Comparison of ENCODE assay signal across 21 cellular contexts in genomic region chr12:53461059-53461458, GRCh38. TPM values are rescaled to one million over a fixed set of nuclear protein-coding genes. Genes with fewer than 3 reads are reported as not detected.
A peak's percentile ranks its signal among the peaks of the same experiment; 100 is the strongest.
DNase-seq lines count a peak whose midpoint lies in the region; ATAC-seq, FAIRE-seq and TF ChIP-seq lines count a peak whose summit lies in the region.
"Had no signal": no experiment of that assay in that cellular context is flagged by ENCODE, and none has a peak within 500 bp of the region (broad histone marks: within the 10 kb centered on the region; RNA-seq: fewer than 3 reads in every experiment).

No MANE protein-coding gene starts in this region.

- POLR2A ChIA-PET in A549 (lab: Yijun Ruan, JAX): no interaction called here

- H3K4me3 ChIP-seq in A549 (no peak overlapping the region), HAP-1 (no peak overlapping the region)

- H3K9me3 Mint-ChIP-seq in HFFc6: no peaks in the 10 kb centered on the region
- no peaks in the 10 kb centered on the region for H3K9me3 Mint-ChIP-seq in activated naive CD8-positive, alpha-beta T cell treated with anti-CD3 and anti-CD28 coated beads, Interleukin-2, amount 50 U/mL, for 24 hours
- no peaks in the 10 kb centered on the region for H3K9me3 Mint-ChIP-seq in memory B cell
- H3K9me3 Mint-ChIP-seq: activated T-helper 2 cell treated with anti-CD3 and anti-CD28 coated beads, Interferon-gamma antibody, Interleukin-2, Interleukin-4, amounts not matched to agents 10 μg/mL and 5 μg/mL and 100 μg/mL, durations not matched to agents 14 hours and 24 hours and 36 hours; type B pancreatic cell had no signal

- H3K4me1 ChIP-seq in A549 (peaks cover 54% of the 10 kb centered on the region; the same call in 2 of the 3 replicates), HAP-1 (no peaks in the 10 kb centered on the region)

- H3K27me3 Mint-ChIP-seq in HFFc6 (ENCODE audit: insufficient read depth): peaks cover 7% of the 10 kb centered on the region; the same call in 1 of the 2 replicates
- H3K27me3 Mint-ChIP-seq in activated naive CD8-positive, alpha-beta T cell treated with anti-CD3 and anti-CD28 coated beads, Interleukin-2, amount 50 U/mL, for 24 hours: no peaks in the 10 kb centered on the region
- H3K27me3 Mint-ChIP-seq in memory B cell: no peaks in the 10 kb centered on the region
- H3K27me3 Mint-ChIP-seq: type B pancreatic cell had no signal

- in situ Hi-C loops in HAP-1 (cut with MboI; ENCODE audit: low sequenced_read_pairs): loop anchor here (5.0 kb wide), 1 partner anchor 429 kb away; no protein-coding TSS in a partner anchor

- peaks cover 100% of the 10 kb centered on the region for H3K36me3 ChIP-seq in HAP-1 (replicated peaks)

- WGBS in A549 (ENCODE audit: missing lambda C conversion rate): 74% methylated on average over 3 of the region's 3 CpGs

- peaks cover 56% of the 10 kb centered on the region for H3K4me1 Mint-ChIP-seq in HFFc6 (ENCODE audit: low read depth)
- H3K4me1 Mint-ChIP-seq in activated naive CD8-positive, alpha-beta T cell treated with anti-CD3 and anti-CD28 coated beads, Interleukin-2, amount 50 U/mL, for 24 hours: peaks cover 53% of the 10 kb centered on the region
- H3K4me1 Mint-ChIP-seq in memory B cell: peaks cover 12% of the 10 kb centered on the region

- FAIRE-seq in A549 (lab: Jason Lieb, UNC): no peak
- FAIRE-seq: bronchial epithelial cell, endometrium had no signal

- no peaks in the 10 kb centered on the region for H3K9me3 ChIP-seq in A549
- H3K9me3 ChIP-seq in HAP-1: no peaks in the 10 kb centered on the region

- no peak overlapping the region for H3K4me2 ChIP-seq in A549

- TF ChIP-seq EP300 in A549 (IDR thresholded peaks at IDR 0.05): no peak

- H3K27me3 ChIP-seq in HAP-1 (ENCODE audit: low read depth): no peaks in the 10 kb centered on the region

- ATAC-seq in A549 (no peak), memory B cell (ENCODE audit: low read depth) (no peak), HG03342 (IDR thresholded peaks at IDR 0.05; ENCODE audit: unreplicated experiment) (no peak), GM18907 (IDR thresholded peaks at IDR 0.05; ENCODE audit: unreplicated experiment) (no peak)
- ATAC-seq in activated naive CD8-positive, alpha-beta T cell treated with anti-CD3 and anti-CD28 coated beads, Interleukin-2, amount 50 U/mL, for 24 hours: no peak
- ATAC-seq: activated CD4-positive, CD25-positive, alpha-beta regulatory T cell treated with anti-CD3 and anti-CD28 coated beads, Interleukin-2, amount 50 U/mL, for 24 hours had no signal

- TF ChIP-seq RAD21 in A549 (conservative IDR thresholded peaks at IDR 0.05 in 1 of 2, IDR thresholded peaks at IDR 0.05 in 1 of 2): no peak

- DNase-seq in A549 (ENCODE audit: low read depth in 1 of 2, low spot score in 1 of 2): no peak
- DNase-seq in HFFc6: no peak
- no peak for DNase-seq in activated naive CD8-positive, alpha-beta T cell treated with anti-CD3 and anti-CD28 coated beads, Interleukin-2, amount 50 U/mL, for 24 hours
- DNase-seq in memory B cell (ENCODE audit: low spot score in 2 of 2): no peak
- DNase-seq in NAMALWA (ENCODE audit: low spot score): no peak
- no peak for DNase-seq in HAP-1 (ENCODE audit: low spot score in 2 of 2)
- DNase-seq: DMS153; midbrain; NCI-H1105 treated with DMSO at 0.1 percent for 48 hours; NCI-H345; stimulated activated CD4-positive, alpha-beta T cell treated with anti-CD3 and anti-CD28 coated beads, Interleukin-1b, Interleukin-23, amount 100 ng/mL, for 48 hours; stimulated activated CD8-positive, alpha-beta memory T cell treated with anti-CD3 and anti-CD28 coated beads, Interleukin-4, amount 100 ng/mL, for 48 hours had no signal

- no peak for TF ChIP-seq CTCF in A549 (IDR thresholded peaks at IDR 0.05)
- TF ChIP-seq CTCF in HFFc6 (IDR thresholded peaks at IDR 0.05): no peak

- H3K27ac Mint-ChIP-seq in HFFc6 (peak overlapping the region; percentile 54), memory B cell (peak overlapping the region; percentile 35)
- peak overlapping the region; percentile 75 for H3K27ac Mint-ChIP-seq in activated naive CD8-positive, alpha-beta T cell treated with anti-CD3 and anti-CD28 coated beads, Interleukin-2, amount 50 U/mL, for 24 hours
- H3K27ac Mint-ChIP-seq: activated T-helper 2 cell treated with anti-CD3 and anti-CD28 coated beads, Interferon-gamma antibody, Interleukin-2, Interleukin-4, amounts not matched to agents 10 μg/mL and 5 μg/mL and 100 μg/mL, durations not matched to agents 14 hours and 24 hours and 36 hours had no signal

- no peak overlapping the region for H3K27ac ChIP-seq in A549

- H3K36me3 Mint-ChIP-seq in HFFc6 (ENCODE audit: low read depth) (peaks cover 57% of the 10 kb centered on the region), memory B cell (peaks cover 38% of the 10 kb centered on the region)
- peaks cover 90% of the 10 kb centered on the region for H3K36me3 Mint-ChIP-seq in activated naive CD8-positive, alpha-beta T cell treated with anti-CD3 and anti-CD28 coated beads, Interleukin-2, amount 50 U/mL, for 24 hours (ENCODE audit: low read depth)

- CTCF ChIA-PET in A549 (lab: Yijun Ruan, JAX): interaction anchor here (1.0 to 2.1 kb wide), 3 partner anchors 15 to 116 kb away, joined by 3 to 7 read pairs (median 4); no protein-coding TSS in a partner anchor

- TF ChIP-seq POLR2A in A549 (IDR thresholded peaks at IDR 0.05; ENCODE audit: low read length): no peak

- peak overlapping the region; percentile 41; the same call in 1 of the 2 replicates for H3K4me3 Mint-ChIP-seq in HFFc6
- H3K4me3 Mint-ChIP-seq in activated naive CD8-positive, alpha-beta T cell treated with anti-CD3 and anti-CD28 coated beads, Interleukin-2, amount 50 U/mL, for 24 hours: no peak overlapping the region
- H3K4me3 Mint-ChIP-seq in memory B cell: no peak overlapping the region
- H3K4me3 Mint-ChIP-seq: type B pancreatic cell had no signal

TF ChIP-seq in A549, 52 proteins besides CTCF, POLR2A, EP300 and RAD21 (continues in another document):
- TF ChIP-seq BHLHE40 (IDR thresholded peaks at IDR 0.05; ENCODE audit: low read depth, low read length): no peak

RNA-seq across cellular contexts. Expression of gene PCBP2, which starts 9.2 kb away (rescaled TPM):
- polyA plus RNA-seq in A549 (2011; rRNA removed) (367 and 604 TPM in 2 replicates), A549 (2017; fragmentation: RNase III; extraction: RNeasy Plus Mini Kit Qiagen cat#74134 plus additional on column Dnase treatment) (546 to 553 TPM (median 551 TPM) in 3 replicates)
- 705 and 750 TPM in 2 replicates for polyA plus RNA-seq in A549 (2012; cell fraction: cytosol; rRNA removed)
- 500 and 631 TPM in 2 replicates for polyA plus RNA-seq in A549 (2012; cell fraction: nucleus; rRNA removed)
- 1,540 and 1,566 TPM in 2 replicates for polyA minus RNA-seq in A549 (2011; rRNA and poly(A)+ RNA removed)
- total RNA-seq in HFFc6 (2021; fragmentation: NEBNext Ultra II Directional; extraction: Animal tissue kit (Norgen Biotek cat#: 25700)): 100 to 1,000 TPM; 763 to 969 (median 874) TPM

RNA-seq across cellular contexts. Expression of gene PRR13, which starts 19.5 kb away (rescaled TPM):
- polyA plus RNA-seq in A549 (2011; rRNA removed): 203 and 257 TPM in 2 replicates
- polyA plus RNA-seq in A549 (2012; cell fraction: cytosol; rRNA removed): 214 and 245 TPM in 2 replicates
- polyA plus RNA-seq in A549 (2012; cell fraction: nucleus; rRNA removed): 99.6 and 118 TPM in 2 replicates
- 210 to 248 TPM (median 221 TPM) in 3 replicates for polyA plus RNA-seq in A549 (2017; fragmentation: RNase III; extraction: RNeasy Plus Mini Kit Qiagen cat#74134 plus additional on column Dnase treatment)
- 200 and 213 TPM in 2 replicates for polyA minus RNA-seq in A549 (2011; rRNA and poly(A)+ RNA removed)
- 100 to 1,000 TPM; 122 to 188 (median 165) TPM for total RNA-seq in HFFc6 (2021; fragmentation: NEBNext Ultra II Directional; extraction: Animal tissue kit (Norgen Biotek cat#: 25700))

RNA-seq across cellular contexts. Expression of gene AMHR2, which starts 37.4 kb away (rescaled TPM):
- polyA plus RNA-seq in A549 (2011; rRNA removed) (0.12 and 0.16 TPM in 2 replicates), A549 (2017; fragmentation: RNase III; extraction: RNeasy Plus Mini Kit Qiagen cat#74134 plus additional on column Dnase treatment) (0.13 to 0.22 TPM (median 0.18 TPM) in 3 replicates)
- 0.67 and 0.80 TPM in 2 replicates for polyA plus RNA-seq in A549 (2012; cell fraction: cytosol; rRNA removed)
- polyA plus RNA-seq in A549 (2012; cell fraction: nucleus; rRNA removed): 0.84 and 1.1 TPM in 2 replicates
- 0.49 and 0.62 TPM in 2 replicates for polyA minus RNA-seq in A549 (2011; rRNA and poly(A)+ RNA removed)
- total RNA-seq in HFFc6 (2021; fragmentation: NEBNext Ultra II Directional; extraction: Animal tissue kit (Norgen Biotek cat#: 25700)): not detected
- total RNA-seq: activated T-helper 2 cell treated with anti-CD3 and anti-CD28 coated beads, Interferon-gamma antibody, Interleukin-2, Interleukin-4, amounts not matched to agents 10 μg/mL and 5 μg/mL and 100 μg/mL, durations not matched to agents 14 hours and 24 hours and 36 hours; bronchial epithelial cell; OCI-LY7; pulmonary artery endothelial cell had no signal

RNA-seq across cellular contexts. Expression of gene MAP3K12, which starts 38.2 kb away (rescaled TPM):
- 21.9 and 30.6 TPM in 2 replicates for polyA plus RNA-seq in A549 (2011; rRNA removed)
- 20.1 and 23.0 TPM in 2 replicates for polyA plus RNA-seq in A549 (2012; cell fraction: cytosol; rRNA removed)
- 110 and 113 TPM in 2 replicates for polyA plus RNA-seq in A549 (2012; cell fraction: nucleus; rRNA removed)
- polyA plus RNA-seq in A549 (2017; fragmentation: RNase III; extraction: RNeasy Plus Mini Kit Qiagen cat#74134 plus additional on column Dnase treatment): 14.0 to 18.7 TPM (median 16.1 TPM) in 3 replicates
- polyA minus RNA-seq in A549 (2011; rRNA and poly(A)+ RNA removed): 29.2 and 40.6 TPM in 2 replicates
- 10 to 100 TPM; 21.2 to 26.5 (median 23.5) TPM for total RNA-seq in HFFc6 (2021; fragmentation: NEBNext Ultra II Directional; extraction: Animal tissue kit (Norgen Biotek cat#: 25700))

RNA-seq across cellular contexts. Expression of gene TARBP2, which starts 40.0 kb away (rescaled TPM):
- 41.5 and 51.2 TPM in 2 replicates for polyA plus RNA-seq in A549 (2011; rRNA removed)
- 91.9 and 106 TPM in 2 replicates for polyA plus RNA-seq in A549 (2012; cell fraction: cytosol; rRNA removed)
- polyA plus RNA-seq in A549 (2012; cell fraction: nucleus; rRNA removed): 170 and 176 TPM in 2 replicates
- polyA plus RNA-seq in A549 (2017; fragmentation: RNase III; extraction: RNeasy Plus Mini Kit Qiagen cat#74134 plus additional on column Dnase treatment): 43.7 to 50.4 TPM (median 49.9 TPM) in 3 replicates
- 39.4 and 49.2 TPM in 2 replicates for polyA minus RNA-seq in A549 (2011; rRNA and poly(A)+ RNA removed)
- total RNA-seq in HFFc6 (2021; fragmentation: NEBNext Ultra II Directional; extraction: Animal tissue kit (Norgen Biotek cat#: 25700)): 10 to 100 TPM; 35.1 to 41.7 (median 37.1) TPM
